Comparison of ENCODE assay signal across 26 cellular contexts in the genomic region with DNA sequence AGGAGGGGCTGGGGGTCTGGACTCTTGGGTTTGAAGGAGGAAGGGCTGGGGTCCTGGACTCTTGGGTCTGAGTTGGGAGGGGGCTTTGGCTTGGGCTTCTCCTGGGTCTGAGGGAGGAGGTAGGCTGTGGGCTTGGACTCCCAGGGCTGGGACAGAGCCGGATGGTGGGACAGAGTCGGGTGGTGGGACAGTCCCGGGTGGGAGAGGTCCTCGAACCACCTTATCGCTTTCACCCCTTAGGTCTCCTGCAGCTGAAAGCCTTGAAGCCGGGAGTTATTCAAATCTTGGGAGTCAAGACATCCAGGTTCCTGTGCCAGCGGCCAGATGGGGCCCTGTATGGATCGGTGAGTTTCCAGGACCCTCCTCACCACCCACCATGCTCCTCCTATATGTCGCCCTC. TPM values are rescaled to one million over a fixed set of nuclear protein-coding genes. Genes with fewer than 3 reads are reported as not detected.
"Had no signal": no experiment of that assay in that cellular context is flagged by ENCODE, and none has a peak within 500 bp of the region (broad histone marks: within the 10 kb centered on the region; RNA-seq: fewer than 3 reads in every experiment).

No MANE protein-coding gene starts in this region.

- H3K4me1 ChIP-seq: SJCRH30 had no signal

- H3K4me2 ChIP-seq: SK-N-SH had no signal

- H3K4me3 ChIP-seq: cardiac muscle cell, SJCRH30 had no signal

- H3K27ac ChIP-seq: brain microvascular endothelial cell, cardiac muscle cell, Peyer's patch, SJCRH30, VCaP had no signal

- ATAC-seq: activated CD4-positive, CD25-positive, alpha-beta regulatory T cell treated with anti-CD3 and anti-CD28 coated beads, Interleukin-2, amount 50 U/mL, for 24 hours; activated CD8-positive, alpha-beta T cell treated with anti-CD3 and anti-CD28 coated beads for 36 hours; activated T-cell treated with anti-CD3 and anti-CD28 coated beads, Interleukin-2, amount 50 U/mL, for 72 hours had no signal

- DNase-seq: activated CD4-positive, alpha-beta T cell treated with anti-CD3 and anti-CD28 coated beads for 4 hours; activated CD8-positive, alpha-beta memory T cell treated with anti-CD3 and anti-CD28 coated beads, Interleukin-2, amount 50 U/mL, for 4 hours; activated CD8-positive, alpha-beta T cell treated with anti-CD3 and anti-CD28 coated beads for 36 hours; activated gamma-delta T cell treated with Interleukin-2 at 50 U/mL for 16 hours; activated naive CD4-positive, alpha-beta T cell treated with anti-CD3 and anti-CD28 coated beads, Interleukin-2, amount 10 ng/mL, durations not matched to agents 7 days and 5 days; activated naive CD8-positive, alpha-beta T cell treated with anti-CD3 and anti-CD28 coated beads for 36 hours; activated T-cell treated with anti-CD3 and anti-CD28 coated beads, Interleukin-2, amount 50 U/mL, for 72 hours; brain microvascular endothelial cell; Kasumi-1; NCI-H1930; NCI-H2171; NCI-H226; NCI-H526; NCI-H774; OCI-M1; Peyer's patch; Right ventricle myocardium superior; SJCRH30; SK-N-SH; T-helper 1 cell had no signal

- H3K36me3 ChIP-seq: brain microvascular endothelial cell, cardiac muscle cell, Peyer's patch, SJCRH30 had no signal

- H3K9me2 ChIP-seq: SK-N-SH had no signal

- H3K9me3 ChIP-seq: Peyer's patch, SJCRH30, SK-N-SH had no signal

- H3K27me3 ChIP-seq: Peyer's patch, SJCRH30 had no signal

RNA-seq across cellular contexts. Expression of a gene that starts 1.4 kb away (rescaled TPM):
- total RNA-seq: activated CD8-positive, alpha-beta T cell treated with anti-CD3 and anti-CD28 coated beads for 36 hours; activated naive CD8-positive, alpha-beta T cell treated with anti-CD3 and anti-CD28 coated beads for 36 hours; activated T-cell treated with anti-CD3 and anti-CD28 coated beads, Interleukin-2, amount 50 U/mL, for 72 hours; activated T-helper 2 cell treated with anti-CD3 and anti-CD28 coated beads, Interferon-gamma antibody, Interleukin-2, Interleukin-4, amounts not matched to agents 10 μg/mL and 5 μg/mL and 100 μg/mL, durations not matched to agents 14 hours and 24 hours and 36 hours; cardiac muscle cell; NCI-H460; Peyer's patch; Right ventricle myocardium superior; SJCRH30; T-helper 2 cell treated with Interferon-gamma antibody and Interleukin-4, amounts not matched to agents 100 ng/mL and 5 ng/mL, for 36 hours had no signal

RNA-seq across cellular contexts. Expression of a gene that starts 4.2 kb away (rescaled TPM):
- total RNA-seq: SJCRH30 had no signal

RNA-seq across cellular contexts. Expression of a gene that starts 10.0 kb away (rescaled TPM):
- total RNA-seq: activated CD8-positive, alpha-beta T cell treated with anti-CD3 and anti-CD28 coated beads for 36 hours; activated naive CD8-positive, alpha-beta T cell treated with anti-CD3 and anti-CD28 coated beads for 36 hours; cardiac muscle cell; Peyer's patch; SJCRH30; T-helper 2 cell treated with Interferon-gamma antibody and Interleukin-4, amounts not matched to agents 100 ng/mL and 5 ng/mL, for 36 hours had no signal
